Comparison of ENCODE assay signal across 10 cellular contexts in genomic region chr4:10098770-10099139, GRCh38. TPM values are rescaled to one million over a fixed set of nuclear protein-coding genes. Genes with fewer than 3 reads are reported as not detected.
DNase-seq lines count a peak whose midpoint lies in the region; ATAC-seq lines count a peak whose summit lies in the region.
"Had no signal": no experiment of that assay in that cellular context is flagged by ENCODE, and none has a peak within 500 bp of the region (broad histone marks: within the 10 kb centered on the region; RNA-seq: fewer than 3 reads in every experiment).

No MANE protein-coding gene starts in this region.

- DNase-seq in MG63, result peak; percentile 41
- peak; percentile 64 for DNase-seq in activated naive CD8-positive, alpha-beta T cell treated with anti-CD3 and anti-CD28 coated beads for 36 hours
- DNase-seq in mesenchymal stem cell, result peak; percentile 74
- no peak for DNase-seq in NK-92 (lab: John Stamatoyannopoulos, UW; ENCODE audit: unreplicated experiment)
- no peak for DNase-seq in NCI-H2196 treated with DMSO at 0.1 percent for 48 hours (lab: John Stamatoyannopoulos, UW; ENCODE audit: unreplicated experiment)
- no peak for DNase-seq in KBM-7
- DNase-seq: activated CD4-positive, CD25-positive, alpha-beta regulatory T cell; NCI-H1930 had no signal

- H3K4me1 Mint-ChIP-seq in activated naive CD8-positive, alpha-beta T cell treated with anti-CD3 and anti-CD28 coated beads for 36 hours, result peaks cover 96% of the 10 kb centered on the region

- H3K4ac ChIP-seq in mesenchymal stem cell (ENCODE audit: low read depth in 1 of 2, low read length in 2 of 2), result no peak overlapping the region

- no peak overlapping the region for H2AFZ ChIP-seq in mesenchymal stem cell (ENCODE audit: low read depth, low read length)

- H2BK15ac ChIP-seq in mesenchymal stem cell (ENCODE audit: low read depth, poor library complexity, severe bottlenecking), result no peak overlapping the region

- H3K23ac ChIP-seq in mesenchymal stem cell (ENCODE audit: low read length in 2 of 2), result peak overlapping the region in 1 of 2 experiments; percentile 11

- in situ Hi-C loops in KBM-7 (cut with MboI; ENCODE audit: low pct_unique_long_range_greater_than_20kb, low sequenced_read_pairs), result no loop called here

- H4K8ac ChIP-seq in mesenchymal stem cell (ENCODE audit: low read length), result peak overlapping the region; percentile 27

- 66% methylated on average over 6 of the region's 10 CpGs for WGBS in mesenchymal stem cell

- H3K9ac ChIP-seq in BLaER1 treated with 17β-estradiol and CSF1 and Interleukin-3, amounts not matched to agents 10 nM and 100 nM, result peak overlapping the region in 4 of 11 experiments; percentile 2 to 85 (median 43); a peak in 1 of 22 replicates
- peak overlapping the region; percentile 91 for H3K9ac ChIP-seq in mesenchymal stem cell (ENCODE audit: low read length)

- no peaks in the 10 kb centered on the region for H3K27me3 ChIP-seq in BLaER1 treated with 17β-estradiol and CSF1 and Interleukin-3, amounts not matched to agents 10 nM and 100 nM
- no peaks in the 10 kb centered on the region for H3K27me3 ChIP-seq in MG63
- H3K27me3 ChIP-seq in mesenchymal stem cell (ENCODE audit: control insufficient read depth in 1 of 2, insufficient read depth in 1 of 2, low read length in 2 of 2), result no peaks in the 10 kb centered on the region

- H3K18ac ChIP-seq in mesenchymal stem cell (ENCODE audit: low read depth in 1 of 2, low read length in 2 of 2), result peak overlapping the region; percentile 46 to 61

- H3K4me1 ChIP-seq in BLaER1 treated with 17β-estradiol and CSF1 and Interleukin-3, amounts not matched to agents 10 nM and 100 nM, result peaks cover 97 to 100% (median 99%) of the 10 kb centered on the region in 10 experiments
- peaks cover 90% of the 10 kb centered on the region for H3K4me1 ChIP-seq in mesenchymal stem cell (ENCODE audit: control insufficient read depth, insufficient read depth, low read depth, low read length)

- peak overlapping the region; percentile 91 for H3K27ac Mint-ChIP-seq in activated naive CD8-positive, alpha-beta T cell treated with anti-CD3 and anti-CD28 coated beads for 36 hours

- H3K36me3 ChIP-seq in BLaER1 treated with 17β-estradiol and CSF1 and Interleukin-3, amounts not matched to agents 10 nM and 100 nM, result peaks cover 57 to 96% (median 85%) of the 10 kb centered on the region in 11 experiments
- H3K36me3 ChIP-seq in MG63 (peaks cover 69% of the 10 kb centered on the region), mesenchymal stem cell (ENCODE audit: control insufficient read depth in 1 of 2, insufficient read depth in 2 of 2, low read depth in 1 of 2, low read length in 2 of 2) (peaks cover 80 to 84% of the 10 kb centered on the region in 2 experiments)

- H4K20me1 ChIP-seq in BLaER1 treated with 17β-estradiol and CSF1 and Interleukin-3, amounts not matched to agents 10 nM and 100 nM, result peaks cover 61 to 100% (median 97%) of the 10 kb centered on the region in 11 experiments

- H4K91ac ChIP-seq in mesenchymal stem cell (ENCODE audit: low read length), result peak overlapping the region; percentile 55

- no peak overlapping the region; a peak in 1 of 20 replicates for H3K4me3 ChIP-seq in BLaER1 treated with 17β-estradiol and CSF1 and Interleukin-3, amounts not matched to agents 10 nM and 100 nM
- H3K4me3 ChIP-seq in MG63 (no peak overlapping the region), mesenchymal stem cell (ENCODE audit: insufficient read depth in 1 of 2, low read depth in 1 of 2, low read length in 2 of 2) (no peak overlapping the region)

- H2AK5ac ChIP-seq in mesenchymal stem cell (ENCODE audit: low read length, severe bottlenecking), result peak overlapping the region; percentile 73

- H2BK120ac ChIP-seq in mesenchymal stem cell (ENCODE audit: low read depth, low read length), result no peak overlapping the region

- H3K79me1 ChIP-seq in mesenchymal stem cell (replicated peaks; ENCODE audit: low read length, poor library complexity, severe bottlenecking), result peaks cover 3% of the 10 kb centered on the region

- H2BK12ac ChIP-seq in mesenchymal stem cell (ENCODE audit: low read length in 2 of 2), result peak overlapping the region; percentile 0 to 18

- no peaks in the 10 kb centered on the region for H3K9me3 ChIP-seq in BLaER1 treated with 17β-estradiol and CSF1 and Interleukin-3, amounts not matched to agents 10 nM and 100 nM (replicated peaks in 1 of 11)
- no peaks in the 10 kb centered on the region for H3K9me3 ChIP-seq in MG63
- H3K9me3 ChIP-seq in mesenchymal stem cell (ENCODE audit: control insufficient read depth, low read length), result no peaks in the 10 kb centered on the region

- peak overlapping the region in 1 of 2 experiments; percentile 61 for H3K14ac ChIP-seq in mesenchymal stem cell (ENCODE audit: low read length in 2 of 2)

- no peaks in the 10 kb centered on the region for H3K9me3 Mint-ChIP-seq in activated naive CD8-positive, alpha-beta T cell treated with anti-CD3 and anti-CD28 coated beads for 36 hours

- peak overlapping the region; percentile 60 for H2BK5ac ChIP-seq in mesenchymal stem cell (ENCODE audit: low read depth, low read length, poor library complexity, severe bottlenecking)

- H3K27me3 Mint-ChIP-seq in activated naive CD8-positive, alpha-beta T cell treated with anti-CD3 and anti-CD28 coated beads for 36 hours, result no peaks in the 10 kb centered on the region

- H3K4me3 Mint-ChIP-seq in activated naive CD8-positive, alpha-beta T cell treated with anti-CD3 and anti-CD28 coated beads for 36 hours, result no peak overlapping the region

- peak overlapping the region in 7 of 11 experiments; percentile 16 to 97 (median 91); a peak in 11 of 22 replicates for H3K27ac ChIP-seq in BLaER1 treated with 17β-estradiol and CSF1 and Interleukin-3, amounts not matched to agents 10 nM and 100 nM
- H3K27ac ChIP-seq in mesenchymal stem cell (ENCODE audit: low read length, poor library complexity, severe bottlenecking), result peak overlapping the region; percentile 98

- H3K4me2 ChIP-seq in BLaER1 treated with 17β-estradiol and CSF1 and Interleukin-3, amounts not matched to agents 10 nM and 100 nM, result peak overlapping the region; percentile 82 to 98 (median 96)
- H3K4me2 ChIP-seq in mesenchymal stem cell (ENCODE audit: low read length, poor library complexity, severe bottlenecking), result peak overlapping the region; percentile 17

- no peak for ATAC-seq in HG02759 (IDR thresholded peaks at IDR 0.05; ENCODE audit: unreplicated experiment)

- peaks cover 70% of the 10 kb centered on the region for H3K36me3 Mint-ChIP-seq in activated naive CD8-positive, alpha-beta T cell treated with anti-CD3 and anti-CD28 coated beads for 36 hours

RNA-seq across cellular contexts. Expression of gene WDR1, which starts 17.8 kb away (rescaled TPM):
- 181 and 237 TPM in 2 replicates for total RNA-seq in MG63 (2014; rRNA removed; shearing (Covaris generic); ENCODE audit: low replicate concordance)
- 100 to 1,000 TPM; 372 to 385 TPM for total RNA-seq in activated naive CD8-positive, alpha-beta T cell treated with anti-CD3 and anti-CD28 coated beads for 36 hours
- polyA plus RNA-seq in mesenchymal stem cell (2013, experiment 1 of 2), result 208 TPM
- polyA plus RNA-seq in mesenchymal stem cell (2013, experiment 2 of 2), result 215 TPM

Comparison
In these comparisons a context has a peak if more than half of its experiments do, and no peak if none do; other contexts are left out.
1. DNase-seq: peak in MG63 (single experiment), activated naive CD8-positive, alpha-beta T cell treated with anti-CD3 and anti-CD28 coated beads for 36 hours (single experiment) and mesenchymal stem cell (single experiment); none in NK-92 (single experiment), NCI-H2196 treated with DMSO at 0.1 percent for 48 hours (single experiment) and KBM-7 (single experiment).